Comparison of ENCODE assay signal across 8 cellular contexts in the genomic region with DNA sequence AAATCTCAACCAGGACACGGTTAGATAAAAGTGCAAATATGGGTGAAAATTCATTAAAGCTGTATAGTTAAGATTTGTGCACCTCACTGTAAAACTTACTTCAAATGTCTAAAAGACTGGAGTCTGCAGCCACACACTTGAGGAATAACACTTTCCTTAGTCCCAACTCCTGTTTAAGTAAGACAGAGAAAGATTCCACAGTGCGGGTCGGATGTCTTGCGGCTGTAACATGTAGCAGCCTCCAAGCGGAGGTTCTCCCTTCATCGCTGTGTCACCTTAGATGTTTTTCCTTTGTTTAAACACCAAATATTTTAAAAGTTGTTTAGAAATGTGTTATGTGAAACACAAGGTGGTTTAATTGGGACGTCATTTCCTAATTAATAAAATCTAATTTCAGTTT. TPM values are rescaled to one million over a fixed set of nuclear protein-coding genes. Genes with fewer than 3 reads are reported as not detected.
DNase-seq lines count a peak whose midpoint lies in the region; ATAC-seq lines count a peak whose summit lies in the region.

No MANE protein-coding gene starts in this region.

- H3K9me3 ChIP-seq in thymus (ENCODE audit: control insufficient read depth), result peaks cover 4% of the 10 kb centered on the region

- POLR2A ChIA-PET in activated naive CD8-positive, alpha-beta T cell treated with anti-CD3 and anti-CD28 coated beads, Interleukin-2, amount 10 ng/mL, durations not matched to agents 7 days and 5 days (lab: Charles Lee), result interaction anchor here (0.5 to 3.1 kb wide), 14 partner anchors 10 to 357 kb away, joined by 3 to 39 read pairs (median 5); a partner anchor contains a TSS

- peaks cover 34% of the 10 kb centered on the region for H3K4me1 Mint-ChIP-seq in activated T-cell treated with anti-CD3 and anti-CD28 coated beads, Interleukin-2, amount 50 U/mL, for 4 hours (ENCODE audit: low read depth)
- H3K4me1 Mint-ChIP-seq in activated naive CD8-positive, alpha-beta T cell treated with anti-CD3 and anti-CD28 coated beads, Interleukin-2, amount 10 ng/mL, durations not matched to agents 7 days and 5 days, result peaks cover 25% of the 10 kb centered on the region

- H3K4me3 ChIP-seq in thymus (ENCODE audit: low read length), result peak overlapping the region; percentile 99

- no peak for DNase-seq in activated T-cell treated with anti-CD3 and anti-CD28 coated beads, Interleukin-2, amount 50 U/mL, for 4 hours
- no peak for DNase-seq in activated T-cell treated with anti-CD3 and anti-CD28 coated beads, Interleukin-2, amount 50 U/mL, for 1 hour
- peak; percentile 20 for DNase-seq in activated naive CD8-positive, alpha-beta T cell treated with anti-CD3 and anti-CD28 coated beads, Interleukin-2, amount 10 ng/mL, durations not matched to agents 7 days and 5 days
- peak; percentile 36 for DNase-seq in kidney glomerular epithelial cell (lab: John Stamatoyannopoulos, UW)
- no peak for DNase-seq in NCI-H446 (lab: John Stamatoyannopoulos, UW)
- DNase-seq in activated CD4-positive, alpha-beta T cell treated with anti-CD3 and anti-CD28 coated beads, Interleukin-2, amount 50 U/mL, for 1 hour, result no peak

- peaks cover 5% of the 10 kb centered on the region for H3K36me3 Mint-ChIP-seq in activated T-cell treated with anti-CD3 and anti-CD28 coated beads, Interleukin-2, amount 50 U/mL, for 4 hours (ENCODE audit: insufficient read depth)
- peaks cover 5% of the 10 kb centered on the region for H3K36me3 Mint-ChIP-seq in activated naive CD8-positive, alpha-beta T cell treated with anti-CD3 and anti-CD28 coated beads, Interleukin-2, amount 10 ng/mL, durations not matched to agents 7 days and 5 days

- H3K27ac ChIP-seq in thymus (ENCODE audit: low read depth), result no peak overlapping the region

- no peaks in the 10 kb centered on the region for H3K9me3 Mint-ChIP-seq in activated T-cell treated with anti-CD3 and anti-CD28 coated beads, Interleukin-2, amount 50 U/mL, for 4 hours
- peaks cover 4% of the 10 kb centered on the region for H3K9me3 Mint-ChIP-seq in activated naive CD8-positive, alpha-beta T cell treated with anti-CD3 and anti-CD28 coated beads, Interleukin-2, amount 10 ng/mL, durations not matched to agents 7 days and 5 days

- H3K4me3 Mint-ChIP-seq in activated T-cell treated with anti-CD3 and anti-CD28 coated beads, Interleukin-2, amount 50 U/mL, for 4 hours, result peak overlapping the region; percentile 92
- H3K4me3 Mint-ChIP-seq in activated naive CD8-positive, alpha-beta T cell treated with anti-CD3 and anti-CD28 coated beads, Interleukin-2, amount 10 ng/mL, durations not matched to agents 7 days and 5 days, result peak overlapping the region; percentile 83

- H3K27me3 Mint-ChIP-seq in activated T-cell treated with anti-CD3 and anti-CD28 coated beads, Interleukin-2, amount 50 U/mL, for 4 hours (ENCODE audit: low read depth), result no peaks in the 10 kb centered on the region
- H3K27me3 Mint-ChIP-seq in activated naive CD8-positive, alpha-beta T cell treated with anti-CD3 and anti-CD28 coated beads, Interleukin-2, amount 10 ng/mL, durations not matched to agents 7 days and 5 days, result no peaks in the 10 kb centered on the region

- 72% methylated on average over 7 of the region's 7 CpGs for WGBS in thymus

- no peaks in the 10 kb centered on the region for H3K36me3 ChIP-seq in thymus (ENCODE audit: control insufficient read depth, insufficient read depth)

- ATAC-seq in activated T-cell treated with anti-CD3 and anti-CD28 coated beads, Interleukin-2, amount 50 U/mL, for 4 hours, result no peak
- no peak for ATAC-seq in activated naive CD8-positive, alpha-beta T cell treated with anti-CD3 and anti-CD28 coated beads, Interleukin-2, amount 10 ng/mL, durations not matched to agents 7 days and 5 days (ENCODE audit: low read depth)
- ATAC-seq in HG03280 (IDR thresholded peaks at IDR 0.05; ENCODE audit: unreplicated experiment), result no peak

- no peaks in the 10 kb centered on the region for H3K27me3 ChIP-seq in thymus (ENCODE audit: control insufficient read depth, insufficient read depth)

- H3K4me1 ChIP-seq in thymus (ENCODE audit: control insufficient read depth, insufficient read depth, low read length), result peaks cover 16% of the 10 kb centered on the region

- peak overlapping the region; percentile 78 for H3K27ac Mint-ChIP-seq in activated naive CD8-positive, alpha-beta T cell treated with anti-CD3 and anti-CD28 coated beads, Interleukin-2, amount 10 ng/mL, durations not matched to agents 7 days and 5 days

RNA-seq across cellular contexts. Expression of a gene that starts 0.9 kb away (rescaled TPM):
- total RNA-seq in activated T-cell treated with anti-CD3 and anti-CD28 coated beads, Interleukin-2, amount 50 U/mL, for 4 hours, result 10 to 100 TPM; 61.9 to 66.9 (median 65.3) TPM
- total RNA-seq in activated naive CD8-positive, alpha-beta T cell treated with anti-CD3 and anti-CD28 coated beads, Interleukin-2, amount 10 ng/mL, durations not matched to agents 7 days and 5 days, result 10 to 100 TPM; 73.2 to 82.9 TPM
- 113 TPM for polyA plus RNA-seq in thymus

RNA-seq across cellular contexts. Expression of a gene that starts 39.9 kb away (rescaled TPM):
- total RNA-seq in activated T-cell treated with anti-CD3 and anti-CD28 coated beads, Interleukin-2, amount 50 U/mL, for 4 hours, result 100 to 1,000 TPM; 166 to 186 (median 177) TPM
- total RNA-seq in activated naive CD8-positive, alpha-beta T cell treated with anti-CD3 and anti-CD28 coated beads, Interleukin-2, amount 10 ng/mL, durations not matched to agents 7 days and 5 days, result 100 to 1,000 TPM; 194 to 211 TPM
- polyA plus RNA-seq in thymus, result 188 TPM

RNA-seq across cellular contexts. Expression of a gene that starts 58.2 kb away (rescaled TPM):
- 10 to 100 TPM; 17.2 to 20.5 (median 18.9) TPM for total RNA-seq in activated T-cell treated with anti-CD3 and anti-CD28 coated beads, Interleukin-2, amount 50 U/mL, for 4 hours
- 10 to 100 TPM; 30.0 to 30.9 TPM for total RNA-seq in activated naive CD8-positive, alpha-beta T cell treated with anti-CD3 and anti-CD28 coated beads, Interleukin-2, amount 10 ng/mL, durations not matched to agents 7 days and 5 days
- 15.4 TPM for polyA plus RNA-seq in thymus

Comparison
In these comparisons a context has a peak if more than half of its experiments do, and no peak if none do; other contexts are left out.
1. DNase-seq: peak in activated naive CD8-positive, alpha-beta T cell treated with anti-CD3 and anti-CD28 coated beads, Interleukin-2, amount 10 ng/mL, durations not matched to agents 7 days and 5 days (single experiment) and kidney glomerular epithelial cell (single experiment); none in activated T-cell treated with anti-CD3 and anti-CD28 coated beads, Interleukin-2, amount 50 U/mL, for 4 hours (single experiment), activated T-cell treated with anti-CD3 and anti-CD28 coated beads, Interleukin-2, amount 50 U/mL, for 1 hour (single experiment), NCI-H446 (0 of 2) and activated CD4-positive, alpha-beta T cell treated with anti-CD3 and anti-CD28 coated beads, Interleukin-2, amount 50 U/mL, for 1 hour (single experiment).